8 cellular contexts compared by ENCODE assay signal in the genomic region with DNA sequence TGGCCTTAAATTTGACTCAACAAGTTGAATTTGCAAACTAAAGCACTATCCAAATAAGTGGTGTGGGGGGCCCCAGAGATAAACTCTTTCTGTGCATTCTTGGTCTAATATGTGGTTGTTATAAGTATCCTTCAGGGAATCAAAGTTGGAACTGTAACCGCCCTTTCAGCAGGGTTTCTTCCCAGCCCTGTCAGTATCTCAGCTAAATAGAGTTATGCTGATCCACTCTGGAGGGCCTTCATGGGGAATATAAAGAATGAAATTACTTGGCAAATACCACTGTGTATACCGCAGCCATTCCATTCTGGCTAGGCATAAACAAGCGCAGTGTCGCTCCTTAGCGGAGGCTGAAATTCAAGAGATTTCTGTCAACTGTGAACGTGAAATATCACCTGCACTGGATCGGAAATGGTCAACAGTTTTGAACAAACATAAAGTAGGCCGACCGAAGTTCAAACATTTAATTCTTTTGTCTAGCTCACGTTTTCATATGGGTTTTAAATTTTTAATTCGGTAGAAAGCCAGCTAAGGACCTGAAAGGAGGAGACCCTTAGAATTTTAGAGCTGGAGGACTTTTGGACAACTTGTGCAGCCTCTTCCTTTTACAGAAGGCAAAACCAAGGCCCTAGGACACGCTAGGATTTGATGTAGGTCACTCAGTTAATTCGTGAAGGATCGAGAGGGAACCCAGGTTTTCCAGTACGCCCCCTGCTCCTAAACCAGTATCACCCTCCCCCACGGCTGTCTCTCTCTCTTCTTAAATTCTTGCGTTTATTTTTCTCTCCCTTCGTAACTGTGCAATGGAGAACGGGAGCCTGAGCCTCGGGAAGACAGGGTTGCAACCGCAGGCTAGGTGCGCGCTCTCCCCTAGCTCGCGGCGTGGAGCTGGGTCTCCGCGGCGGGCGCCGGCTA.
DNase-seq lines count a peak whose midpoint lies in the region; FAIRE-seq and TF ChIP-seq lines count a peak whose summit lies in the region.

No MANE protein-coding gene starts in this region.

- H3K9ac ChIP-seq in HUES48 (ENCODE audit: low read depth, low read length) (peak overlapping the region; percentile 84), iPS-20b (ENCODE audit: low read depth, low read length) (peak overlapping the region; percentile 85)

- H3K27me3 ChIP-seq in HUES48 (ENCODE audit: control insufficient read depth, insufficient read depth, low read length) (no peaks in the 10 kb centered on the region), adrenal gland (no peaks in the 10 kb centered on the region), iPS-20b (ENCODE audit: insufficient read depth, low read length) (no peaks in the 10 kb centered on the region; the same call in 1 of the 2 replicates), small intestine (ENCODE audit: control insufficient read depth in 2 of 2, insufficient read depth in 2 of 2, low read length in 2 of 2) (no peaks in the 10 kb centered on the region)

- H3K4me1 ChIP-seq in HUES48 (ENCODE audit: control insufficient read depth, insufficient read depth, low read length) (peaks cover 20% of the 10 kb centered on the region; the same call in 1 of the 2 replicates), adrenal gland (replicated peaks in 1 of 2) (peaks cover 4 to 36% of the 10 kb centered on the region in 2 donors), iPS-20b (ENCODE audit: insufficient read depth, low read length) (peaks cover 7% of the 10 kb centered on the region), small intestine (ENCODE audit: control insufficient read depth in 2 of 2, insufficient read depth in 1 of 2, low read depth in 1 of 2, low read length in 1 of 2) (no peaks in the 10 kb centered on the region)

- DNase-seq in NOMO-1 (lab: John Stamatoyannopoulos, UW; ENCODE audit: unreplicated experiment in 2 of 2) = peak; percentile 4 to 20
- DNase-seq in NOMO-1 treated with DMSO at 0.1 percent for 48 hours (lab: John Stamatoyannopoulos, UW; ENCODE audit: unreplicated experiment) = no peak
- DNase-seq in adrenal gland = peak in 1 of 7 donors; percentile 20
- DNase-seq in small intestine = peak; percentile 26
- no peak for DNase-seq in COR-L47 (lab: John Stamatoyannopoulos, UW)
- DNase-seq in DMS79 treated with DMSO at 0.1 percent for 48 hours (lab: John Stamatoyannopoulos, UW) = no peak

- peak overlapping the region; percentile 87 for H3K4me3 ChIP-seq in HUES48 (ENCODE audit: low read depth, low read length)
- peak overlapping the region; percentile 22 to 93 (median 42) for H3K4me3 ChIP-seq in adrenal gland
- peak overlapping the region; percentile 87 for H3K4me3 ChIP-seq in iPS-20b (ENCODE audit: low read length)
- H3K4me3 ChIP-seq in small intestine (ENCODE audit: low read depth in 1 of 2, low read length in 2 of 2) = peak overlapping the region; percentile 39 to 96

- H3K9me3 ChIP-seq in HUES48 (ENCODE audit: control insufficient read depth, insufficient read depth, low read length) = no peaks in the 10 kb centered on the region
- H3K9me3 ChIP-seq in adrenal gland (replicated peaks in 1 of 3) = no peaks in the 10 kb centered on the region
- no peaks in the 10 kb centered on the region for H3K9me3 ChIP-seq in iPS-20b (ENCODE audit: insufficient read depth, low read depth, low read length)
- no peaks in the 10 kb centered on the region for H3K9me3 ChIP-seq in small intestine (ENCODE audit: control insufficient read depth, low read depth)

- 27 to 52% (median 28%) methylated on average over 18 to 31 of the region's 31 CpGs for WGBS in adrenal gland, 4 donors
- 22 to 25% (median 24%) methylated on average over 31 of the region's 31 CpGs for WGBS in small intestine, 3 donors

- H3K36me3 ChIP-seq in HUES48 (ENCODE audit: control insufficient read depth, insufficient read depth, low read length) = no peaks in the 10 kb centered on the region
- H3K36me3 ChIP-seq in adrenal gland (replicated peaks in 1 of 2) = no peaks in the 10 kb centered on the region
- H3K36me3 ChIP-seq in iPS-20b (ENCODE audit: insufficient read depth, low read depth, low read length) = no peaks in the 10 kb centered on the region
- no peaks in the 10 kb centered on the region for H3K36me3 ChIP-seq in small intestine (ENCODE audit: control insufficient read depth in 2 of 2, insufficient read depth in 2 of 2, low read length in 2 of 2)

- FAIRE-seq in small intestine (lab: Jason Lieb, UNC) = no peak

- no peak for TF ChIP-seq CTCF in adrenal gland (IDR thresholded peaks at IDR 0.05)

- H3K27ac ChIP-seq in HUES48 (ENCODE audit: low read depth, low read length) (peak overlapping the region; percentile 97), adrenal gland (peak overlapping the region; percentile 71 to 96 (median 87)), iPS-20b (ENCODE audit: low read length) (no peak overlapping the region), small intestine (ENCODE audit: low read depth in 1 of 2, low read length in 1 of 2) (peak overlapping the region; percentile 99)

- TF ChIP-seq POLR2A in adrenal gland (IDR thresholded peaks at IDR 0.05) = no peak

- intact Hi-C loops in adrenal gland (cut with DNase I) = loop anchor here (2.0 to 10.0 kb wide), 3 partner anchors 75 kb away; a partner anchor contains a TSS

Comparison
In these comparisons a context has a peak if more than half of its experiments do, and no peak if none do; other contexts are left out.
1. DNase-seq: peak in NOMO-1 (2 of 2) and small intestine (single experiment); none in NOMO-1 treated with DMSO at 0.1 percent for 48 hours (single experiment), COR-L47 (single experiment) and DMS79 treated with DMSO at 0.1 percent for 48 hours (single experiment).
2. Peak in every context shown above with its lines, with median percentiles within 50 percentile points of each other: H3K4me3 ChIP-seq.